Comparison of ENCODE assay signal across 9 cellular contexts in the genomic region with DNA sequence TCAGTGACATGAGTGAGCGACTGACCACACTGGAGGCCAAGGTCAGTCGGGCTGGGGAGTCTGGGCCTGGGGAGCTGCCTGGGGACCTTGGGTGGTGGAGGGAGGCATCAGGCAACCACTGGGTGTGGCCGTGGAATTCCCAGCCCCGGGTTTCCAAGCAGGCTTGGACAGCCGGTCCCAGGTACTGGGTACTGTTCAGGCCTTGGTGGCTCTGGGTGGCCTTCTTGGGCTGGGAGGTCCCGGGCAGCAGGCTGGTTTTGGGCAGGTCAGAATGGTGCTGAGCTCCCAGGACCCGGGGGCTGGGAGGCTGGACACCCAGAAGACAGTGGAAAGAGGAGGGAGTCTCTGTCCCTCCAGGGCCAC.
"Had no signal": no experiment of that assay in that cellular context is flagged by ENCODE, and none has a peak within 500 bp of the region (broad histone marks: within the 10 kb centered on the region; RNA-seq: fewer than 3 reads in every experiment).

No MANE protein-coding gene starts in this region.

- H3K9me3 Mint-ChIP-seq: HFFc6 had no signal

- H3K27ac ChIP-seq: GM23248, HL-60 had no signal

- H3K9ac ChIP-seq: GM23248 had no signal

- H3K27ac Mint-ChIP-seq: HFFc6 had no signal

- H3K36me3 ChIP-seq: HAP-1 had no signal

- H3K4me1 ChIP-seq: HAP-1 had no signal

- H3K36me3 Mint-ChIP-seq: IgD-negative memory B cell had no signal

- H3K4me3 ChIP-seq: GM23248, HAP-1 had no signal

- H2AFZ ChIP-seq: GM23248 had no signal

- H3K4me1 Mint-ChIP-seq: IgD-negative memory B cell had no signal

- H3K9me3 ChIP-seq: HAP-1 had no signal

- H3K4me3 Mint-ChIP-seq: HFFc6, IgD-negative memory B cell had no signal

- ATAC-seq: HCT116, HepG2 had no signal

- DNase-seq: GM23248, GOT3, H7, HFFc6 had no signal
